ENCODE assay signal across 12 cellular contexts in the genomic region with DNA sequence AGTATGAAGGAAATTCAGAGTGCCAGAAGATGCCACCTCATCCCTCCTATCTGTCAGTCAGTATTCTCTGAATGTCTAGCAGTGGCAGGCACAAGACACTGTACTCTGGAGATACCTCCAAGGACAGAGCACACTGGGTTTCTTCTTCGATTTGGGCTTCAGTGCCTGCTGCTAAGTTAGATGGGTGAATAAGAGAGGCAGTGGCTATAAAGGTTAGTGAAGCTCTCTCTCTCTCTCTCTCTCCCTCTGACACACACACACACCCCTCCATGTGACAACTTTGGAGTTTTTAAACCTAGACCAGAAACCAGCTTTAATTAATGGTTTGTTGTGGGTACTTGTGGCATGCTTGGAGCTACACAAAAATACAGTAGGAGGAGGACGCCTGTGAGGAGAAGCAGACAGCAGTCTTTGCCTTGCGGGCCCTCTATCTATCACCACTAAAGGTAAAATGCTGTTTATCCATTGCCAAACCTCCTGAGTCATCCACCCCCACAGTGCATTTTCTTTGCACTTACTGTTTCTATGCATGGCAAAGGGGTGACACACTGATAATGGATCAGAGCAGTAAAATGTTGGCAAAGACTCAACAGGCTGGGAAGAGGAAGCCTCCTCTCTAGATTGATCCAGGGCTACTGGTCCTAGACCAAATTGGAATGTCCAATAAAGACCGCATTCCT.
DNase-seq lines count a peak whose midpoint lies in the region; ATAC-seq and TF ChIP-seq lines count a peak whose summit lies in the region.
"Had no signal": no experiment of that assay in that cellular context is flagged by ENCODE, and none has a peak within 500 bp of the region (broad histone marks: within the 10 kb centered on the region; RNA-seq: fewer than 3 reads in every experiment).

No MANE protein-coding gene starts in this region.

- peak; percentile 93 for DNase-seq in H4 (ENCODE audit: low spot score)
- DNase-seq in RWPE1 (ENCODE audit: low spot score), result peak; percentile 95
- peak; percentile 12 for DNase-seq in fibroblast of peridontal ligament (ENCODE audit: extremely low read depth)
- no peak for DNase-seq in activated T-cell treated with anti-CD3 and anti-CD28 coated beads, Interleukin-2, amount 50 U/mL, for 4 hours
- DNase-seq in central memory CD4-positive, alpha-beta T cell, result no peak
- DNase-seq: hippocampal formation, SIG-M5, tibial artery had no signal

- no peaks in the 10 kb centered on the region for H3K27me3 ChIP-seq in skeletal muscle satellite cell (ENCODE audit: control insufficient read depth, insufficient read depth, low read length)
- H3K27me3 ChIP-seq: ascending aorta had no signal

- H3K4me3 Mint-ChIP-seq in activated T-cell treated with anti-CD3 and anti-CD28 coated beads, Interleukin-2, amount 50 U/mL, for 4 hours, result no peak overlapping the region

- no peak for TF ChIP-seq CTCF in RWPE1 (conservative IDR thresholded peaks at IDR 0.05; ENCODE audit: low read depth)

- H3K9ac ChIP-seq in skeletal muscle satellite cell (ENCODE audit: low read depth, low read length), result peak overlapping the region; percentile 58

- H3K9me3 ChIP-seq in skeletal muscle satellite cell (replicated peaks; ENCODE audit: low read length), result no peaks in the 10 kb centered on the region
- H3K9me3 ChIP-seq: ascending aorta, tibial artery had no signal

- H3K36me3 Mint-ChIP-seq in activated T-cell treated with anti-CD3 and anti-CD28 coated beads, Interleukin-2, amount 50 U/mL, for 4 hours (ENCODE audit: insufficient read depth), result no peaks in the 10 kb centered on the region

- peaks cover 10% of the 10 kb centered on the region for H3K4me1 Mint-ChIP-seq in activated T-cell treated with anti-CD3 and anti-CD28 coated beads, Interleukin-2, amount 50 U/mL, for 4 hours (ENCODE audit: low read depth)

- H3K9me3 Mint-ChIP-seq in activated T-cell treated with anti-CD3 and anti-CD28 coated beads, Interleukin-2, amount 50 U/mL, for 4 hours, result no peaks in the 10 kb centered on the region

- H3K4me3 ChIP-seq in skeletal muscle satellite cell (ENCODE audit: low read length), result peak overlapping the region; percentile 38
- H3K4me3 ChIP-seq: ascending aorta, GM12878, tibial artery had no signal

- peaks cover 50% of the 10 kb centered on the region for H3K4me1 ChIP-seq in skeletal muscle satellite cell (ENCODE audit: control insufficient read depth, insufficient read depth, low read length)

- peaks cover 56% of the 10 kb centered on the region for H3K27me3 Mint-ChIP-seq in activated T-cell treated with anti-CD3 and anti-CD28 coated beads, Interleukin-2, amount 50 U/mL, for 4 hours (ENCODE audit: low read depth)

- no peaks in the 10 kb centered on the region for H3K36me3 ChIP-seq in skeletal muscle satellite cell (ENCODE audit: insufficient read depth, low read length)
- H3K36me3 ChIP-seq: ascending aorta, tibial artery had no signal

- ATAC-seq in activated T-cell treated with anti-CD3 and anti-CD28 coated beads, Interleukin-2, amount 50 U/mL, for 4 hours, result no peak
- no peak for ATAC-seq in HG03520 (IDR thresholded peaks at IDR 0.05; ENCODE audit: unreplicated experiment)
- ATAC-seq: GM12878 had no signal

- POLR2A ChIA-PET in RWPE1 (lab: Yijun Ruan, JAX; ENCODE audit: low non-redundant PET), result no interaction called here

- peak overlapping the region; percentile 70 for H3K4me2 ChIP-seq in skeletal muscle satellite cell (ENCODE audit: low read length)

- CTCF ChIA-PET in RWPE1 (lab: Yijun Ruan, JAX), result interaction anchor here (0.5 kb wide), 1 partner anchor 330 kb away, joined by 4 read pairs; no protein-coding TSS in a partner anchor

- no peak overlapping the region for H3K27ac ChIP-seq in RWPE1
- H3K27ac ChIP-seq: ascending aorta, tibial artery had no signal

Comparison
In these comparisons a context has a peak if more than half of its experiments do, and no peak if none do; other contexts are left out.
1. DNase-seq: peak in H4 (single experiment), RWPE1 (single experiment) and fibroblast of peridontal ligament (single experiment); none in activated T-cell treated with anti-CD3 and anti-CD28 coated beads, Interleukin-2, amount 50 U/mL, for 4 hours (single experiment) and central memory CD4-positive, alpha-beta T cell (single experiment).